Comparison of ENCODE assay signal across 22 cellular contexts in the genomic region with DNA sequence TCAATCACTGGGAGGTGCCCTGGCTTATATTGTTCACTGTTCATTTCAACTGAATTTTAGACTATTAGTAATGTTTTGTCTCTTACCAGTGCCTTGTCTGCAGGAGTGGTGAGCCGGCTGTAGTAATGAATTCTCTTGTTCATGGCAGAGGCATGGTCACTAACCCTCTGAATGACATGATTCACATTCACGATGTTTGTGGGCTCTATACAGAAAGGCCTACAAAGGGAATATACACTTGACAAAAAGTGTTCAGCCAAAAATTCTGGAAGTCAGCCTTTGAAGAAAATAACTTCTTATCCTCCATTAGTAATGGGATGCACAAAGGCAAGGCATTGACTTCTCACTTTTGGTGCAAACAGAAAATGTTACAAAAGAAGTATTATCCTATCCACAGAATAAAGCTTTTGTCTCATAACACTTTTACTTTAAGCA. TPM values are rescaled to one million over a fixed set of nuclear protein-coding genes. Genes with fewer than 3 reads are reported as not detected.
DNase-seq lines count a peak whose midpoint lies in the region; TF ChIP-seq lines count a peak whose summit lies in the region.
"Had no signal": no experiment of that assay in that cellular context is flagged by ENCODE, and none has a peak within 500 bp of the region (broad histone marks: within the 10 kb centered on the region; RNA-seq: fewer than 3 reads in every experiment).

No MANE protein-coding gene starts in this region.

- no peak for TF ChIP-seq EP300 in stomach (IDR thresholded peaks at IDR 0.05)

- H3K4me3 ChIP-seq in GM23248 (no peak overlapping the region), stomach (no peak overlapping the region)
- H3K4me3 ChIP-seq: left ventricle myocardium inferior, spleen, upper lobe of left lung had no signal

- peaks cover 52% of the 10 kb centered on the region for H3F3A ChIP-seq in GM23248 (ENCODE audit: insufficient read depth)

- H3K4me1 ChIP-seq in GM23248 (ENCODE audit: insufficient read depth) = peaks cover 47% of the 10 kb centered on the region
- peaks cover 0 to 36% (median 18%) of the 10 kb centered on the region in 4 donors for H3K4me1 ChIP-seq in stomach

- H3K27ac Mint-ChIP-seq in mesothelial cell of epicardium = peak overlapping the region; percentile 1
- H3K27ac Mint-ChIP-seq: activated naive CD4-positive, alpha-beta T cell treated with anti-CD3 and anti-CD28 coated beads for 36 hours; dendritic cell treated with granulocyte-macrophage colony-stimulating factor and Interleukin-4, amounts not matched to agents 40 ng/mL and 50 ng/mL, for 4 days; H9; IgD-negative memory B cell; progenitor cell of endocrine pancreas had no signal

- no peaks in the 10 kb centered on the region for H3K9me3 Mint-ChIP-seq in mesothelial cell of epicardium
- H3K9me3 Mint-ChIP-seq: activated naive CD4-positive, alpha-beta T cell treated with anti-CD3 and anti-CD28 coated beads for 36 hours; brain; dendritic cell treated with granulocyte-macrophage colony-stimulating factor and Interleukin-4, amounts not matched to agents 40 ng/mL and 50 ng/mL, for 4 days; H9; IgD-negative memory B cell had no signal

- no peak overlapping the region for H3K4me3 Mint-ChIP-seq in mesothelial cell of epicardium
- H3K4me3 Mint-ChIP-seq: activated naive CD4-positive, alpha-beta T cell treated with anti-CD3 and anti-CD28 coated beads for 36 hours; brain; dendritic cell treated with granulocyte-macrophage colony-stimulating factor and Interleukin-4, amounts not matched to agents 40 ng/mL and 50 ng/mL, for 4 days; H9; IgD-negative memory B cell had no signal

- no peak overlapping the region for H3K4me2 ChIP-seq in GM23248 (ENCODE audit: unreplicated experiment)

- no peak overlapping the region for H3K9ac ChIP-seq in GM23248

- no peak for TF ChIP-seq CTCF in mesothelial cell of epicardium (IDR thresholded peaks at IDR 0.05; ENCODE audit: unreplicated experiment)
- no peak for TF ChIP-seq CTCF in stomach (IDR thresholded peaks at IDR 0.05)

- no peaks in the 10 kb centered on the region for H3K27me3 ChIP-seq in GM23248 (replicated peaks; ENCODE audit: insufficient read depth)
- H3K27me3 ChIP-seq in stomach = no peaks in the 10 kb centered on the region
- H3K27me3 ChIP-seq: spleen, upper lobe of left lung had no signal

- TF ChIP-seq POLR2A in stomach (IDR thresholded peaks at IDR 0.05) = no peak

- 2 to 14% methylated on average over 2 of the region's 2 CpGs for WGBS in GM23248 (ENCODE audit: low coverage in 1 of 2, low lambda C conversion rate in 2 of 2, missing lambda C conversion rate in 2 of 2), 2 experiments
- 81 to 97% (median 93%) methylated on average over 2 of the region's 2 CpGs for WGBS in stomach, 5 donors

- DNase-seq in GM23248 (peak; percentile 62), caudate nucleus (lab: John Stamatoyannopoulos, UW) (peak in 3 of 61 donors; percentile 1 to 10 (median 4)), mesothelial cell of epicardium (ENCODE audit: low spot score in 2 of 2, unreplicated experiment in 2 of 2) (no peak), substantia nigra (lab: John Stamatoyannopoulos, UW) (peak in 4 of 49 donors; percentile 12 to 49 (median 28)), NCI-H2196 treated with DMSO at 0.1 percent for 48 hours (lab: John Stamatoyannopoulos, UW; ENCODE audit: unreplicated experiment) (no peak), stomach (no peak), NCI-H524 treated with DMSO at 0.1 percent for 48 hours (lab: John Stamatoyannopoulos, UW) (no peak), HCEC 1CT (no peak)
- DNase-seq: activated CD4-positive, alpha-beta T cell treated with anti-CD3 and anti-CD28 coated beads, Interleukin-2, amount 50 U/mL, for 4 hours; activated naive CD4-positive, alpha-beta T cell treated with anti-CD3 and anti-CD28 coated beads for 36 hours; H9; left ventricle myocardium inferior; NCI-H187; NCI-H226; NK-92 treated with Interleukin-12 subunit alpha and Interleukin-12 subunit beta, amount 100 ng/mL, for 24 hours; spleen; upper lobe of left lung had no signal

- H3K36me3 ChIP-seq in GM23248 (ENCODE audit: low read depth) (no peaks in the 10 kb centered on the region), stomach (peaks cover 0 to 10% (median 5%) of the 10 kb centered on the region in 4 donors)

- no peaks in the 10 kb centered on the region for H3K27me3 Mint-ChIP-seq in mesothelial cell of epicardium (ENCODE audit: low read depth)
- H3K27me3 Mint-ChIP-seq: brain; dendritic cell treated with granulocyte-macrophage colony-stimulating factor and Interleukin-4, amounts not matched to agents 40 ng/mL and 50 ng/mL, for 4 days; IgD-negative memory B cell; progenitor cell of endocrine pancreas had no signal

- H3K4me1 Mint-ChIP-seq in mesothelial cell of epicardium = peaks cover 23% of the 10 kb centered on the region

- H3K36me3 Mint-ChIP-seq in mesothelial cell of epicardium = peaks cover 6% of the 10 kb centered on the region

- H2AFZ ChIP-seq in GM23248 = no peak overlapping the region

- H3K79me2 ChIP-seq in GM23248 (ENCODE audit: insufficient read depth) = no peaks in the 10 kb centered on the region

- no peaks in the 10 kb centered on the region for H3K9me2 ChIP-seq in GM23248 (ENCODE audit: insufficient read depth)

- no peaks in the 10 kb centered on the region for H3K9me3 ChIP-seq in GM23248 (ENCODE audit: low read depth)
- no peaks in the 10 kb centered on the region for H3K9me3 ChIP-seq in stomach
- H3K9me3 ChIP-seq: left ventricle myocardium inferior, spleen, upper lobe of left lung had no signal

- intact Hi-C loops in stomach (cut with DNase I; ENCODE audit: low total_unique reads) = no loop called here

- peak overlapping the region; percentile 67 for H3K27ac ChIP-seq in GM23248
- H3K27ac ChIP-seq in caudate nucleus (ENCODE audit: low read depth, low read length) = peak overlapping the region; percentile 7
- peak overlapping the region; percentile 40 for H3K27ac ChIP-seq in substantia nigra (ENCODE audit: low read depth, low read length, poor library complexity, severe bottlenecking)
- H3K27ac ChIP-seq in stomach = peak overlapping the region in 1 of 5 donors; percentile 5
- H3K27ac ChIP-seq: HL-60, left ventricle myocardium inferior, spleen, upper lobe of left lung had no signal

- in situ Hi-C loops in GM23248 (cut with MboI) = no loop called here

- no peaks in the 10 kb centered on the region for H4K20me1 ChIP-seq in GM23248 (ENCODE audit: insufficient read depth)

RNA-seq across cellular contexts. Expression of a gene that starts 39.6 kb away (rescaled TPM):
- total RNA-seq in GM23248 (2014; rRNA removed; shearing (Covaris generic)) = 23.8 and 43.6 TPM in 2 replicates
- 15.5 and 17.0 TPM in 2 replicates for polyA plus RNA-seq in GM23248 (2016; fragmentation: Nextera tagmentation; extraction: Ambion mirVana)
- 39.9 to 43.2 TPM (median 40.6 TPM) in 3 replicates for total RNA-seq in mesothelial cell of epicardium
- 100 to 1,000 TPM in 2 of 5 donors, 10 to 100 TPM in 2, 1 to 10 TPM in 1; 4.1 to 120 (median 61.0) TPM for total RNA-seq in stomach
- 1 to 10 TPM; 3.7 to 5.5 (median 4.9) TPM for polyA plus RNA-seq in stomach
